Comparison of ENCODE assay signal across 17 cellular contexts in genomic region chr9:130187523-130187846, GRCh38. TPM values are rescaled to one million over a fixed set of nuclear protein-coding genes. Genes with fewer than 3 reads are reported as not detected.
A peak's percentile ranks its signal among the peaks of the same experiment; 100 is the strongest.
DNase-seq lines count a peak whose midpoint lies in the region; ATAC-seq, FAIRE-seq and TF ChIP-seq lines count a peak whose summit lies in the region.
"Had no signal": no experiment of that assay in that cellular context is flagged by ENCODE, and none has a peak within 500 bp of the region (broad histone marks: within the 10 kb centered on the region; RNA-seq: fewer than 3 reads in every experiment).

No MANE protein-coding gene starts in this region.

- WGBS in H1 (ENCODE audit: extremely low coverage in 1 of 2, insufficient coverage in 1 of 2, insufficient read length in 1 of 2, insufficient replicate concordance in 2 of 2, low coverage in 1 of 2, low lambda C conversion rate in 2 of 2, missing lambda C conversion rate in 1 of 2), 2 experiments: 67% methylated on average over 9 of the region's 9 CpGs; no CpG with 5 or more reads in 1 of the 2 experiments

- H3K36me3 Mint-ChIP-seq in nephron progenitor cell (ENCODE audit: low read depth): no peaks in the 10 kb centered on the region
- H3K36me3 Mint-ChIP-seq: naive B cell had no signal

- no peak for TF ChIP-seq POLR2A in H1 (IDR thresholded peaks at IDR 0.05; ENCODE audit: control extremely low read depth in 1 of 2, low read depth in 2 of 2, low read length in 2 of 2)
- no peak for TF ChIP-seq POLR2A in uterus (IDR thresholded peaks at IDR 0.05)

- ATAC-seq in left cardiac atrium (no peak), GM18858 (IDR thresholded peaks at IDR 0.05; ENCODE audit: unreplicated experiment) (no peak), GM18868 (IDR thresholded peaks at IDR 0.05; ENCODE audit: unreplicated experiment) (no peak)

- no peak overlapping the region for H2BK12ac ChIP-seq in H1 (ENCODE audit: low read depth, low read length)

- H3K27me3 ChIP-seq in cardiac muscle cell (no peaks in the 10 kb centered on the region), H1 (replicated peaks in 1 of 4; ENCODE audit: control insufficient read depth in 3 of 4, extremely low read depth in 1 of 4, insufficient read depth in 3 of 4, low read length in 3 of 4) (no peaks in the 10 kb centered on the region), uterus (no peaks in the 10 kb centered on the region)

- no peaks in the 10 kb centered on the region for H3K23me2 ChIP-seq in H1 (ENCODE audit: low read depth, low read length)

- H3K27ac ChIP-seq in cardiac muscle cell (peak overlapping the region; percentile 99), H1 (ENCODE audit: low read depth, low read length) (no peak overlapping the region), uterus (peak overlapping the region; percentile 93 to 95)
- H3K27ac ChIP-seq: SK-N-MC, WERI-Rb-1 had no signal

- H3K9me3 ChIP-seq in cardiac muscle cell (ENCODE audit: low read depth) (no peaks in the 10 kb centered on the region), H1 (ENCODE audit: insufficient read depth in 2 of 2, low read depth in 1 of 2, low read length in 1 of 2) (no peaks in the 10 kb centered on the region), uterus (no peaks in the 10 kb centered on the region)

- no peaks in the 10 kb centered on the region for H3K36me3 ChIP-seq in cardiac muscle cell
- no peaks in the 10 kb centered on the region for H3K36me3 ChIP-seq in H1 (ENCODE audit: control insufficient read depth in 2 of 4, insufficient read depth in 4 of 4, low read length in 3 of 4)
- H3K36me3 ChIP-seq in uterus: no peaks in the 10 kb centered on the region

- H4K20me1 ChIP-seq in H1 (replicated peaks in 1 of 2; ENCODE audit: control insufficient read depth in 1 of 2, insufficient read depth in 2 of 2, low read length in 2 of 2): peaks cover 1 to 6% of the 10 kb centered on the region in 2 experiments

- no peak overlapping the region for H2AK5ac ChIP-seq in H1 (ENCODE audit: low read depth, low read length)

- H3K4me3 ChIP-seq in cardiac muscle cell (no peak overlapping the region), H1 (ENCODE audit: extremely low read depth in 1 of 4, insufficient read depth in 2 of 4, low read depth in 3 of 4, low read length in 4 of 4) (no peak overlapping the region), uterus (peak overlapping the region; percentile 32 to 37)
- H3K4me3 ChIP-seq: SK-N-MC had no signal

- H2BK120ac ChIP-seq in H1 (replicated peaks; ENCODE audit: low read depth, low read length): no peak overlapping the region

- no peak overlapping the region for H2AFZ ChIP-seq in H1 (ENCODE audit: low read length)

- intact Hi-C loops in left cardiac atrium (cut with DNase I): no loop called here
- intact Hi-C loops in uterus (cut with DNase I; ENCODE audit: low total_unique reads): no loop called here

- peaks cover 57% of the 10 kb centered on the region for H3K4me1 ChIP-seq in cardiac muscle cell (ENCODE audit: low read depth)
- peaks cover 0 to 43% (median 37%) of the 10 kb centered on the region in 4 experiments; a peak in 6 of 7 replicates for H3K4me1 ChIP-seq in H1 (replicated peaks in 1 of 4; ENCODE audit: control insufficient read depth in 3 of 4, insufficient read depth in 4 of 4, low read length in 3 of 4)
- peaks cover 0 to 14% of the 10 kb centered on the region in 2 donors for H3K4me1 ChIP-seq in uterus

- peak overlapping the region; percentile 72; the same call in 1 of the 2 replicates for H2BK15ac ChIP-seq in H1 (ENCODE audit: low read length)

- peak overlapping the region; percentile 81; the same call in 1 of the 2 replicates for H3K18ac ChIP-seq in H1 (ENCODE audit: extremely low read depth, low read length)

- peaks cover 9% of the 10 kb centered on the region for H3K27me3 Mint-ChIP-seq in nephron progenitor cell (ENCODE audit: low read depth, poor library complexity)

- no peak overlapping the region for H4K5ac ChIP-seq in H1 (ENCODE audit: insufficient read length, low read depth, low read length)

- H3K4ac ChIP-seq in H1 (replicated peaks; ENCODE audit: insufficient read length, low read depth, low read length): no peak overlapping the region

- POLR2A ChIA-PET in H1 (lab: Charles Lee; ENCODE audit: partially characterized antibody): interaction anchor here (0.9 kb wide), 1 partner anchor 9 kb away, joined by 3 read pairs; no protein-coding TSS in a partner anchor

- H3K79me2 ChIP-seq in H1 (ENCODE audit: control insufficient read depth in 1 of 2, insufficient read depth in 2 of 2, low read length in 2 of 2): peaks cover 0 to 26% of the 10 kb centered on the region in 2 experiments; a peak in 2 of 4 replicates

- H3K4me3 Mint-ChIP-seq in nephron progenitor cell: peak overlapping the region; percentile 63
- H3K4me3 Mint-ChIP-seq: naive B cell had no signal

- peak overlapping the region; percentile 8 for H4K91ac ChIP-seq in H1 (replicated peaks; ENCODE audit: insufficient read length, low read length)

- H3K23ac ChIP-seq in H1 (ENCODE audit: insufficient read length): no peak overlapping the region

- no peak for TF ChIP-seq EP300 in H1 (IDR thresholded peaks at IDR 0.05; ENCODE audit: borderline replicate concordance in 1 of 2, low read depth in 2 of 2, low read length in 2 of 2)

- H3K4me2 ChIP-seq in H1 (ENCODE audit: insufficient read depth in 1 of 2, low read depth in 2 of 2, low read length in 2 of 2): 0 out of 4 replicates have a peak overlapping the region, but pooled peaks of 1 of the 2 experiments have one; percentile 27

- H3K14ac ChIP-seq in H1 (ENCODE audit: insufficient read length): no peak overlapping the region

- H3K56ac ChIP-seq in H1 (replicated peaks; ENCODE audit: insufficient read length, low read depth, low read length): no peak overlapping the region

- no peak for FAIRE-seq in H1 (lab: Jason Lieb, UNC)
- FAIRE-seq: A204.1, islet of Langerhans had no signal

- no peak overlapping the region for H3K9ac ChIP-seq in H1 (replicated peaks in 1 of 4; ENCODE audit: extremely low read depth in 1 of 4, low read depth in 3 of 4, low read length in 3 of 4)

- H3K79me1 ChIP-seq in H1 (ENCODE audit: low read depth, low read length): peaks cover 24% of the 10 kb centered on the region

- H3K4me1 Mint-ChIP-seq in nephron progenitor cell: peaks cover 76% of the 10 kb centered on the region

- H3K27ac Mint-ChIP-seq in nephron progenitor cell: no peak overlapping the region

- H2BK5ac ChIP-seq in H1 (ENCODE audit: low read depth, low read length): peak overlapping the region; percentile 67

- peak overlapping the region; percentile 61; the same call in 1 of the 2 replicates for H2BK20ac ChIP-seq in H1 (ENCODE audit: low read length)

- no peak for TF ChIP-seq RAD21 in H1 (IDR thresholded peaks at IDR 0.05 in 1 of 2, conservative IDR thresholded peaks at IDR 0.05 in 1 of 2; ENCODE audit: low read depth in 2 of 2, low read length in 2 of 2)

- CTCF ChIA-PET in H1 (lab: Charles Lee; ENCODE audit: partially characterized antibody): interaction anchor here (1.2 to 4.9 kb wide), 6 partner anchors 8 to 129 kb away, joined by 3 to 20 read pairs (median 4); no protein-coding TSS in a partner anchor

- 0 out of 2 replicates have a peak overlapping the region, but pooled peaks have one; percentile 29 for H4K8ac ChIP-seq in H1 (ENCODE audit: extremely low read depth, insufficient read depth, low read length)

- no peaks in the 10 kb centered on the region for H3K9me3 Mint-ChIP-seq in nephron progenitor cell
- H3K9me3 Mint-ChIP-seq: naive B cell had no signal

- TF ChIP-seq CTCF in cardiac muscle cell (IDR thresholded peaks at IDR 0.05; ENCODE audit: low read depth, low read length) (no peak), H1 (IDR thresholded peaks at IDR 0.05; ENCODE audit: control extremely low read depth in 1 of 3, insufficient read depth in 1 of 3, low read depth in 1 of 3, low read length in 3 of 3) (no peak), nephron progenitor cell (IDR thresholded peaks at IDR 0.05) (no peak), uterus (IDR thresholded peaks at IDR 0.05) (peak in 1 of 4 experiments; percentile 1)

- DNase-seq in cardiac muscle cell (ENCODE audit: low read depth in 1 of 2, low spot score in 1 of 2) (no peak), left cardiac atrium (no peak), H1 (ENCODE audit: low read depth in 1 of 2, low spot score in 2 of 2) (no peak), nephron progenitor cell (no peak), uterus (no peak), SHP77 treated with DMSO at 0.1 percent for 48 hours (lab: John Stamatoyannopoulos, UW) (no peak)
- DNase-seq: activated naive CD4-positive, alpha-beta T cell treated with anti-CD3 and anti-CD28 coated beads, Interleukin-2, amount 50 U/mL, for 16 hours; cortex of kidney; naive B cell; NCI-H1436 treated with DMSO at 0.1 percent for 48 hours; NCI-H774 had no signal

RNA-seq across cellular contexts. Expression of gene NCS1, which starts 15.3 kb away (rescaled TPM):
- total RNA-seq in cardiac muscle cell (55.6 and 55.7 TPM in 2 replicates), left cardiac atrium (10 to 100 TPM in 1 of 2 donors, 1 to 10 TPM in 1; 8.2 to 11.5 TPM), uterus (10 to 100 TPM in 3 of 4 donors, 1 to 10 TPM in 1; 4.1 to 99.3 (median 39.0) TPM)
- polyA plus RNA-seq in cardiac muscle cell (48.3 and 55.4 TPM in 2 replicates), H1 (2011; rRNA removed) (32.1 and 34.7 TPM in 2 replicates)
- 42.4 and 47.6 TPM in 2 replicates for total RNA-seq in H1 (2021; fragmentation: NEBNext Ultra II Directional; extraction: Animal tissue kit (Norgen Biotek cat#: 25700))
- 26.7 TPM for polyA plus RNA-seq in H1 (2011; cell fraction: cytosol; rRNA removed)
- 26.4 TPM for polyA plus RNA-seq in H1 (2011; cell fraction: nucleus; rRNA removed)
- polyA plus RNA-seq in H1 (2012, experiment 1 of 2): 18.9 to 22.5 TPM (median 21.6 TPM) in 4 replicates
- 23.1 TPM for polyA plus RNA-seq in H1 (2012, experiment 2 of 2)
- 20.3 TPM for polyA plus RNA-seq in H1 (2013, experiment 1 of 2)
- polyA plus RNA-seq in H1 (2013, experiment 2 of 2): 20.5 TPM
- 22.8 and 24.3 TPM in 2 replicates for polyA minus RNA-seq in H1 (2011; rRNA and poly(A)+ RNA removed)
- polyA minus RNA-seq in H1 (2011; cell fraction: cytosol; rRNA and poly(A)+ RNA removed): 20.1 TPM
- polyA minus RNA-seq in H1 (2011; cell fraction: nucleus; rRNA and poly(A)+ RNA removed): 9.9 TPM

Comparison
In these comparisons a context has a peak if more than half of its experiments do, and no peak if none do; other contexts are left out.
1. H3K4me3 ChIP-seq: peak in uterus (2 of 2); none in cardiac muscle cell (single experiment) and H1 (0 of 4).